ENCODE assay signal across 19 cellular contexts in genomic region chr4:89906316-89906715, GRCh38. TPM values are rescaled to one million over a fixed set of nuclear protein-coding genes. Genes with fewer than 3 reads are reported as not detected.
DNase-seq lines count a peak whose midpoint lies in the region; ATAC-seq, FAIRE-seq and TF ChIP-seq lines count a peak whose summit lies in the region.
"Had no signal": no experiment of that assay in that cellular context is flagged by ENCODE, and none has a peak within 500 bp of the region (broad histone marks: within the 10 kb centered on the region; RNA-seq: fewer than 3 reads in every experiment).

No MANE protein-coding gene starts in this region.

- H3K27me3 ChIP-seq in H1 (replicated peaks in 1 of 4; ENCODE audit: control insufficient read depth in 3 of 4, extremely low read depth in 1 of 4, insufficient read depth in 3 of 4, low read length in 3 of 4) (no peaks in the 10 kb centered on the region), heart right ventricle (no peaks in the 10 kb centered on the region), upper lobe of left lung (no peaks in the 10 kb centered on the region)
- H3K27me3 ChIP-seq: BLaER1 treated with 17β-estradiol and CSF1 and Interleukin-3, amounts not matched to agents 10 nM and 100 nM had no signal

- TF ChIP-seq POLR2A in H1 (IDR thresholded peaks at IDR 0.05; ENCODE audit: control extremely low read depth in 1 of 2, low read depth in 2 of 2, low read length in 2 of 2) (no peak), upper lobe of left lung (IDR thresholded peaks at IDR 0.05) (no peak)

- no peak overlapping the region for H2BK120ac ChIP-seq in H1 (replicated peaks; ENCODE audit: low read depth, low read length)

- no peak for ATAC-seq in heart right ventricle
- no peak for ATAC-seq in upper lobe of left lung (ENCODE audit: low FRiP score in 2 of 2)

- no peaks in the 10 kb centered on the region for H3K36me3 Mint-ChIP-seq in nephron progenitor cell (ENCODE audit: low read depth)

- POLR2A ChIA-PET in H1 (lab: Charles Lee; ENCODE audit: partially characterized antibody) = no interaction called here

- intact Hi-C loops in heart right ventricle (cut with DNase I) (loop anchor here in 3 of 10 donors (10.0 kb wide), 3 partner anchors 252 to 682 kb away; no protein-coding TSS in a partner anchor), posterior cingulate gyrus (cut with DNase I) (loop anchor here (10.0 kb wide), 1 partner anchor 752 kb away; no protein-coding TSS in a partner anchor)

- H2AK5ac ChIP-seq in H1 (ENCODE audit: low read depth, low read length) = no peak overlapping the region

- 0 out of 2 replicates have a peak overlapping the region, but pooled peaks have one; percentile 24 for H2BK20ac ChIP-seq in H1 (ENCODE audit: low read length)

- no peak overlapping the region for H3K14ac ChIP-seq in H1 (ENCODE audit: insufficient read length)

- TF ChIP-seq RAD21 in H1 (IDR thresholded peaks at IDR 0.05 in 1 of 2, conservative IDR thresholded peaks at IDR 0.05 in 1 of 2; ENCODE audit: low read depth in 2 of 2, low read length in 2 of 2) = no peak

- H3K27ac ChIP-seq in H1 (ENCODE audit: low read depth, low read length) (no peak overlapping the region), heart right ventricle (no peak overlapping the region), upper lobe of left lung (no peak overlapping the region)
- H3K27ac ChIP-seq: BLaER1 treated with 17β-estradiol and CSF1 and Interleukin-3, amounts not matched to agents 10 nM and 100 nM; HL-60 had no signal

- no peak for TF ChIP-seq CTCF in H1 (IDR thresholded peaks at IDR 0.05; ENCODE audit: control extremely low read depth in 1 of 3, insufficient read depth in 1 of 3, low read depth in 1 of 3, low read length in 3 of 3)
- no peak for TF ChIP-seq CTCF in nephron progenitor cell (IDR thresholded peaks at IDR 0.05)
- no peak for TF ChIP-seq CTCF in retinal pigment epithelial cell (conservative IDR thresholded peaks at IDR 0.05; ENCODE audit: low read depth, low read length)
- TF ChIP-seq CTCF in heart right ventricle (IDR thresholded peaks at IDR 0.05) = no peak
- TF ChIP-seq CTCF in upper lobe of left lung (IDR thresholded peaks at IDR 0.05) = no peak

- H4K8ac ChIP-seq in H1 (ENCODE audit: extremely low read depth, insufficient read depth, low read length) = no peak overlapping the region

- CTCF ChIA-PET in H1 (lab: Charles Lee; ENCODE audit: partially characterized antibody) = interaction anchor here (1.0 to 1.2 kb wide), 2 partner anchors 16 to 348 kb away, joined by 3 to 4 read pairs; no protein-coding TSS in a partner anchor

- H3K4me1 ChIP-seq in H1 (replicated peaks in 1 of 4; ENCODE audit: control insufficient read depth in 3 of 4, insufficient read depth in 4 of 4, low read length in 3 of 4) (no peaks in the 10 kb centered on the region), heart right ventricle (no peaks in the 10 kb centered on the region), upper lobe of left lung (no peaks in the 10 kb centered on the region)
- H3K4me1 ChIP-seq: BLaER1 treated with 17β-estradiol and CSF1 and Interleukin-3, amounts not matched to agents 10 nM and 100 nM had no signal

- H3K79me1 ChIP-seq in H1 (ENCODE audit: low read depth, low read length) = no peaks in the 10 kb centered on the region

- H3K9me3 ChIP-seq in H1 (ENCODE audit: insufficient read depth in 2 of 2, low read depth in 1 of 2, low read length in 1 of 2) = no peaks in the 10 kb centered on the region
- no peaks in the 10 kb centered on the region for H3K9me3 ChIP-seq in heart right ventricle
- no peaks in the 10 kb centered on the region for H3K9me3 ChIP-seq in upper lobe of left lung
- H3K9me3 ChIP-seq: BLaER1 treated with 17β-estradiol and CSF1 and Interleukin-3, amounts not matched to agents 10 nM and 100 nM had no signal

- H3K4ac ChIP-seq in H1 (replicated peaks; ENCODE audit: insufficient read length, low read depth, low read length) = no peak overlapping the region

- no peak overlapping the region for H2BK12ac ChIP-seq in H1 (ENCODE audit: low read depth, low read length)

- no peak overlapping the region for H4K91ac ChIP-seq in H1 (replicated peaks; ENCODE audit: insufficient read length, low read length)

- no peak for FAIRE-seq in H1 (lab: Jason Lieb, UNC)
- FAIRE-seq: GM18507 had no signal

- TF ChIP-seq EP300 in H1 (IDR thresholded peaks at IDR 0.05; ENCODE audit: borderline replicate concordance in 1 of 2, low read depth in 2 of 2, low read length in 2 of 2) = no peak
- TF ChIP-seq EP300 in upper lobe of left lung (IDR thresholded peaks at IDR 0.05) = no peak

- no peak overlapping the region for H3K56ac ChIP-seq in H1 (replicated peaks; ENCODE audit: insufficient read length, low read depth, low read length)

- H2BK15ac ChIP-seq in H1 (ENCODE audit: low read length) = no peak overlapping the region

- no peak overlapping the region for H2AFZ ChIP-seq in H1 (ENCODE audit: low read length)

- no peaks in the 10 kb centered on the region for H3K79me2 ChIP-seq in H1 (ENCODE audit: control insufficient read depth in 1 of 2, insufficient read depth in 2 of 2, low read length in 2 of 2)

- peak overlapping the region; percentile 78 for H3K27ac Mint-ChIP-seq in nephron progenitor cell
- H3K27ac Mint-ChIP-seq: CD4-positive, CD25-positive, alpha-beta regulatory T cell; HFFc6 had no signal

- no peak overlapping the region for H2BK5ac ChIP-seq in H1 (ENCODE audit: low read depth, low read length)

- no peak overlapping the region for H3K4me3 ChIP-seq in H1 (ENCODE audit: extremely low read depth in 1 of 4, insufficient read depth in 2 of 4, low read depth in 3 of 4, low read length in 4 of 4)
- no peak overlapping the region for H3K4me3 ChIP-seq in retinal pigment epithelial cell (ENCODE audit: low read length)
- no peak overlapping the region for H3K4me3 ChIP-seq in heart right ventricle
- H3K4me3 ChIP-seq in upper lobe of left lung = no peak overlapping the region
- H3K4me3 ChIP-seq: BLaER1 treated with 17β-estradiol and CSF1 and Interleukin-3, amounts not matched to agents 10 nM and 100 nM; GM12878 had no signal

- no peak overlapping the region for H3K4me2 ChIP-seq in H1 (ENCODE audit: insufficient read depth in 1 of 2, low read depth in 2 of 2, low read length in 2 of 2)
- H3K4me2 ChIP-seq: BLaER1 treated with 17β-estradiol and CSF1 and Interleukin-3, amounts not matched to agents 10 nM and 100 nM had no signal

- no peak overlapping the region for H3K9ac ChIP-seq in H1 (replicated peaks in 1 of 4; ENCODE audit: extremely low read depth in 1 of 4, low read depth in 3 of 4, low read length in 3 of 4)
- H3K9ac ChIP-seq: BLaER1 treated with 17β-estradiol and CSF1 and Interleukin-3, amounts not matched to agents 10 nM and 100 nM had no signal

- no peak overlapping the region for H3K18ac ChIP-seq in H1 (ENCODE audit: extremely low read depth, low read length)

- H3K23ac ChIP-seq in H1 (ENCODE audit: insufficient read length) = no peak overlapping the region

- no peaks in the 10 kb centered on the region for H3K9me3 Mint-ChIP-seq in nephron progenitor cell
- H3K9me3 Mint-ChIP-seq: HFFc6 had no signal

- peaks cover 48% of the 10 kb centered on the region for H3K4me1 Mint-ChIP-seq in nephron progenitor cell

- H3K27me3 Mint-ChIP-seq in nephron progenitor cell (ENCODE audit: low read depth, poor library complexity) = no peaks in the 10 kb centered on the region

- H3K36me3 ChIP-seq in H1 (ENCODE audit: control insufficient read depth in 2 of 4, insufficient read depth in 4 of 4, low read length in 3 of 4) = no peaks in the 10 kb centered on the region
- no peaks in the 10 kb centered on the region for H3K36me3 ChIP-seq in heart right ventricle
- H3K36me3 ChIP-seq in upper lobe of left lung = no peaks in the 10 kb centered on the region
- H3K36me3 ChIP-seq: BLaER1 treated with 17β-estradiol and CSF1 and Interleukin-3, amounts not matched to agents 10 nM and 100 nM had no signal

- no peaks in the 10 kb centered on the region for H3K23me2 ChIP-seq in H1 (ENCODE audit: low read depth, low read length)

- H4K5ac ChIP-seq in H1 (ENCODE audit: insufficient read length, low read depth, low read length) = no peak overlapping the region

- DNase-seq in NCI-H69 (lab: John Stamatoyannopoulos, UW) (peak; percentile 95), H1 (ENCODE audit: low read depth in 1 of 2, low spot score in 2 of 2) (no peak), nephron progenitor cell (no peak), retinal pigment epithelial cell (ENCODE audit: low read depth) (peak; percentile 34), heart right ventricle (no peak), upper lobe of left lung (no peak), NCI-H2029 (lab: John Stamatoyannopoulos, UW) (no peak), posterior cingulate gyrus (no peak)
- DNase-seq: ACHN; CD4-positive, CD25-positive, alpha-beta regulatory T cell; DMS53; GOT3; HCEC 1CT; HFFc6 had no signal

- no peak overlapping the region for H3K4me3 Mint-ChIP-seq in nephron progenitor cell
- H3K4me3 Mint-ChIP-seq: CD4-positive, CD25-positive, alpha-beta regulatory T cell; HFFc6 had no signal

- no peaks in the 10 kb centered on the region for H4K20me1 ChIP-seq in H1 (replicated peaks in 1 of 2; ENCODE audit: control insufficient read depth in 1 of 2, insufficient read depth in 2 of 2, low read length in 2 of 2)
- H4K20me1 ChIP-seq: BLaER1 treated with 17β-estradiol and CSF1 and Interleukin-3, amounts not matched to agents 10 nM and 100 nM had no signal

TF ChIP-seq in H1, 55 proteins besides CTCF, POLR2A, EP300 and RAD21:
- TF ChIP-seq GTF2F1 (IDR thresholded peaks at IDR 0.05; ENCODE audit: borderline replicate concordance, low read depth, low read length) (no peak), NANOG (IDR thresholded peaks at IDR 0.05; ENCODE audit: insufficient read depth, low read depth, low read length, poor library complexity, severe bottlenecking) (no peak)

RNA-seq across cellular contexts. Expression of gene MMRN1, which starts 11.7 kb away (rescaled TPM):
- total RNA-seq in H1 (2021; fragmentation: NEBNext Ultra II Directional; extraction: Animal tissue kit (Norgen Biotek cat#: 25700)) = not detected in 2 replicates
- polyA plus RNA-seq in H1 (2011; rRNA removed) = 0.02 TPM in 1 of 2 replicates, not detected in the other
- 0.01 TPM for polyA plus RNA-seq in H1 (2011; cell fraction: cytosol; rRNA removed)
- polyA plus RNA-seq in H1 (2011; cell fraction: nucleus; rRNA removed) = not detected
- 0.07 to 0.18 TPM in 2 of 4 replicates, not detected in the others for polyA plus RNA-seq in H1 (2012, experiment 1 of 2)
- not detected for polyA plus RNA-seq in H1 (2012, experiment 2 of 2)
- not detected for polyA plus RNA-seq in H1 (2013, experiment 1 of 2)
- polyA plus RNA-seq in H1 (2013, experiment 2 of 2) = not detected
- polyA minus RNA-seq in H1 (2011; rRNA and poly(A)+ RNA removed) = 0.03 TPM in 1 of 2 replicates, not detected in the other
- not detected for polyA minus RNA-seq in H1 (2011; cell fraction: cytosol; rRNA and poly(A)+ RNA removed)
- not detected for polyA minus RNA-seq in H1 (2011; cell fraction: nucleus; rRNA and poly(A)+ RNA removed)
- total RNA-seq in heart right ventricle = 1 to 10 TPM in 7 of 10 donors, under 1 TPM in 3; 0.20 to 3.9 (median 2.3) TPM
- 1 to 10 TPM in 1 of 2 donors, under 1 TPM in 1; 0.80 to 2.8 TPM for polyA plus RNA-seq in heart right ventricle
- 10 to 100 TPM in 5 of 6 donors, 1 to 10 TPM in 1; 2.1 to 43.3 (median 18.7) TPM for total RNA-seq in upper lobe of left lung
- total RNA-seq: A172, HFFc6 had no signal

Comparison
In these comparisons a context has a peak if more than half of its experiments do, and no peak if none do; other contexts are left out.
1. DNase-seq: peak in NCI-H69 (single experiment) and retinal pigment epithelial cell (single experiment); none in H1 (0 of 2), nephron progenitor cell (single experiment), heart right ventricle (0 of 2), upper lobe of left lung (0 of 2), NCI-H2029 (single experiment) and posterior cingulate gyrus (0 of 10).